Comparison of ENCODE assay signal across 18 cellular contexts in genomic region chr4:61275214-61275613, GRCh38.
DNase-seq lines count a peak whose midpoint lies in the region; ATAC-seq and TF ChIP-seq lines count a peak whose summit lies in the region.
"Had no signal": no experiment of that assay in that cellular context is flagged by ENCODE, and none has a peak within 500 bp of the region (broad histone marks: within the 10 kb centered on the region; RNA-seq: fewer than 3 reads in every experiment).

No MANE protein-coding gene starts in this region.

- TF ChIP-seq CTCF in MM.1S (IDR thresholded peaks at IDR 0.05; ENCODE audit: low read length) (no peak), SU-DHL-6 (IDR thresholded peaks at IDR 0.05; ENCODE audit: insufficient read depth, low read length, poor library complexity, severe bottlenecking) (no peak), brain microvascular endothelial cell (IDR thresholded peaks at IDR 0.05; ENCODE audit: low read depth, low read length, missing control alignments) (no peak), thoracic aorta (IDR thresholded peaks at IDR 0.05) (no peak)

- no peaks in the 10 kb centered on the region for H3K36me3 ChIP-seq in MM.1S (replicated peaks; ENCODE audit: insufficient read depth, low read length)
- no peaks in the 10 kb centered on the region for H3K36me3 ChIP-seq in SU-DHL-6 (ENCODE audit: low read length)
- no peaks in the 10 kb centered on the region for H3K36me3 ChIP-seq in brain microvascular endothelial cell (replicated peaks)
- no peaks in the 10 kb centered on the region for H3K36me3 ChIP-seq in thoracic aorta

- no peaks in the 10 kb centered on the region for H3K9me3 ChIP-seq in MM.1S (replicated peaks; ENCODE audit: insufficient read depth, low read length)
- H3K9me3 ChIP-seq in SU-DHL-6 (ENCODE audit: insufficient read depth, low read length) = no peaks in the 10 kb centered on the region
- H3K9me3 ChIP-seq in thoracic aorta = no peaks in the 10 kb centered on the region

- no peak overlapping the region for H3K4me2 ChIP-seq in MM.1S (ENCODE audit: low read depth, low read length)
- no peak overlapping the region for H3K4me2 ChIP-seq in SU-DHL-6 (ENCODE audit: low read depth, low read length, poor library complexity, severe bottlenecking)

- ATAC-seq in thoracic aorta (ENCODE audit: insufficient number of reproducible peaks, low FRiP score, low read depth) = no peak
- ATAC-seq in HG03095 (IDR thresholded peaks at IDR 0.05; ENCODE audit: unreplicated experiment) = no peak
- no peak for ATAC-seq in GM21723 (IDR thresholded peaks at IDR 0.05; ENCODE audit: unreplicated experiment)
- ATAC-seq: HCT116 had no signal

- peak; percentile 29 for DNase-seq in MM.1S
- peak; percentile 3 for DNase-seq in brain microvascular endothelial cell
- no peak for DNase-seq in thoracic aorta (ENCODE audit: low spot score)
- no peak for DNase-seq in iPS-NIHi7 (ENCODE audit: extremely low spot score)
- DNase-seq in putamen (ENCODE audit: low spot score) = no peak
- DNase-seq: AML-193; CD4-positive, alpha-beta T cell; DMS153; DMS79; GDM1; GOT3; H7; HFFc6 had no signal

- H3K27ac ChIP-seq in MM.1S (ENCODE audit: low read length) (no peak overlapping the region), SU-DHL-6 (ENCODE audit: low read depth, low read length) (no peak overlapping the region), brain microvascular endothelial cell (no peak overlapping the region), thoracic aorta (no peak overlapping the region)
- H3K27ac ChIP-seq: C4-2B had no signal

- H3K4me1 ChIP-seq in MM.1S (ENCODE audit: low read length) (no peaks in the 10 kb centered on the region), thoracic aorta (ENCODE audit: control insufficient read depth in 1 of 2, low read depth in 2 of 2) (peaks cover 19 to 24% of the 10 kb centered on the region in 2 donors)

- H3K9me2 ChIP-seq in MM.1S (replicated peaks; ENCODE audit: insufficient read depth, low read length) (no peaks in the 10 kb centered on the region), SU-DHL-6 (replicated peaks; ENCODE audit: insufficient read depth, low read length) (no peaks in the 10 kb centered on the region)

- H3F3A ChIP-seq in MM.1S (ENCODE audit: insufficient read depth, low read length) (no peaks in the 10 kb centered on the region), SU-DHL-6 (ENCODE audit: insufficient read depth) (no peaks in the 10 kb centered on the region)

- no peaks in the 10 kb centered on the region for H3K79me2 ChIP-seq in MM.1S (ENCODE audit: low read length)
- H3K79me2 ChIP-seq in SU-DHL-6 (ENCODE audit: insufficient read depth, low read length) = no peaks in the 10 kb centered on the region

- H3K27me3 ChIP-seq in MM.1S (replicated peaks; ENCODE audit: insufficient read depth, low read length) = no peaks in the 10 kb centered on the region
- no peaks in the 10 kb centered on the region for H3K27me3 ChIP-seq in SU-DHL-6 (ENCODE audit: low read length)
- no peaks in the 10 kb centered on the region for H3K27me3 ChIP-seq in brain microvascular endothelial cell (replicated peaks)
- H3K27me3 ChIP-seq in thoracic aorta (replicated peaks; ENCODE audit: insufficient read depth) = no peaks in the 10 kb centered on the region

- no peak overlapping the region for H3K4me3 ChIP-seq in MM.1S (ENCODE audit: low read length)
- H3K4me3 ChIP-seq in SU-DHL-6 (ENCODE audit: insufficient read depth, low read length, poor library complexity, severe bottlenecking) = no peak overlapping the region
- H3K4me3 ChIP-seq in brain microvascular endothelial cell (ENCODE audit: low read depth, low read length) = no peak overlapping the region
- peak overlapping the region; percentile 29 for H3K4me3 ChIP-seq in thoracic aorta

- H4K20me1 ChIP-seq in MM.1S (ENCODE audit: insufficient read depth, low read length) (no peaks in the 10 kb centered on the region), SU-DHL-6 (ENCODE audit: low read depth, low read length) (no peaks in the 10 kb centered on the region)

- H3K9ac ChIP-seq in MM.1S (ENCODE audit: low read length) (no peak overlapping the region), SU-DHL-6 (ENCODE audit: low read length) (no peak overlapping the region)

- in situ Hi-C loops in brain microvascular endothelial cell (cut with HindIII; ENCODE audit: low pct_ligation_motif_present, low sequenced_read_pairs) = no loop called here

- 0 out of 2 replicates have a peak overlapping the region, but pooled peaks have one; percentile 9 for H2AFZ ChIP-seq in MM.1S (ENCODE audit: low read length)
- peak overlapping the region; percentile 26 for H2AFZ ChIP-seq in SU-DHL-6 (ENCODE audit: low read depth, low read length, severe bottlenecking)

Comparison
In these comparisons a context has a peak if more than half of its experiments do, and no peak if none do; other contexts are left out.
1. DNase-seq: peak in MM.1S (single experiment) and brain microvascular endothelial cell (single experiment); none in thoracic aorta (single experiment), iPS-NIHi7 (single experiment) and putamen (single experiment).